Comparison of ENCODE assay signal across 25 cellular contexts in the genomic region with DNA sequence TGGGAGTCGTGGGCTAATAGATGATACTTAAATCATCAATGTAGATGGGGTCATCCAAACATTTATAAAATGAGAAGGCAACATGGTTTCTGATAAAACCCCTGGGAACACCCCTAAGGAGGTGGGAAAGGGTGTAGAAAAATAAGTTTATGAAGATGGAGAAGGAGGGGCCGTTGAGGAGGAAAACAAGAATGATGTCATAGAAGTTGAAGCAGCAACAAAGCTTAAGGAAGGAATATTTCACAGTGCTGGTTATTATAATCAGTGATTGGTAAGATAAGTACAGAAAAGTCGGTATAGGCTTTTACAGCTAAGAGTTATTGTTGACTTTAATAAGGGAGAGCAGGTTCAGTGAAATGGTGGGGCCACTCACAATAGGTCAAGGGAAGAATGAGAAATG.
"Had no signal": no experiment of that assay in that cellular context is flagged by ENCODE, and none has a peak within 500 bp of the region (broad histone marks: within the 10 kb centered on the region; RNA-seq: fewer than 3 reads in every experiment).

No MANE protein-coding gene starts in this region.

- H3K27ac Mint-ChIP-seq: memory B cell; naive thymus-derived CD4-positive, alpha-beta T cell; natural killer cell treated with Interleukin-12 subunit alpha and Interleukin-12 subunit beta and Interleukin-15 and Interleukin-18, amount 100 ng/mL, for 72 hours; stimulated activated effector memory CD8-positive, alpha-beta T cell treated with anti-CD3 and anti-CD28 coated beads, Interleukin-12 subunit alpha, Interleukin-12 subunit beta, amount 100 ng/mL, for 72 hours; stimulated activated naive CD8-positive, alpha-beta T cell treated with anti-CD3 and anti-CD28 coated beads, Interleukin-15, Interleukin-2, amounts not matched to agents 100 ng/mL and 50 ng/mL, for 24 hours had no signal

- DNase-seq: islet precursor cell; left ventricle myocardium inferior; midbrain; mucosa of descending colon; naive thymus-derived CD4-positive, alpha-beta T cell; ovary; retina; right cardiac atrium; sigmoid colon; small intestine; spleen; stimulated activated CD4-positive, alpha-beta T cell treated with anti-CD3 and anti-CD28 coated beads, Interleukin-4, amount 100 ng/mL, for 24 hours; stimulated activated naive CD4-positive, alpha-beta T cell; tibial artery; trophoblast cell; upper lobe of right lung had no signal

- H3K4me1 ChIP-seq: prostate gland, sigmoid colon, spleen, suprapubic skin, upper lobe of right lung had no signal

- H3K36me3 ChIP-seq: left ventricle myocardium inferior, ovary, prostate gland, sigmoid colon, spleen, suprapubic skin, thoracic aorta, tibial artery, upper lobe of right lung had no signal

- H3K4me1 Mint-ChIP-seq: memory B cell; naive thymus-derived CD4-positive, alpha-beta T cell; stimulated activated effector memory CD8-positive, alpha-beta T cell treated with anti-CD3 and anti-CD28 coated beads, Interleukin-12 subunit alpha, Interleukin-12 subunit beta, amount 100 ng/mL, for 72 hours had no signal

- H3K27ac ChIP-seq: hepatocyte, left ventricle myocardium inferior, ovary, prostate gland, sigmoid colon, spleen, suprapubic skin, thoracic aorta, tibial artery, upper lobe of right lung had no signal

- H3K4me3 ChIP-seq: hepatocyte, left ventricle myocardium inferior, lung, mucosa of descending colon, ovary, prostate gland, sigmoid colon, spleen, suprapubic skin, thoracic aorta, tibial artery, upper lobe of right lung had no signal

- H3K9me3 ChIP-seq: left ventricle myocardium inferior, mucosa of descending colon, ovary, prostate gland, sigmoid colon, spleen, suprapubic skin, thoracic aorta, tibial artery, upper lobe of right lung had no signal

- H3K27me3 Mint-ChIP-seq: stimulated activated naive CD8-positive, alpha-beta T cell treated with anti-CD3 and anti-CD28 coated beads, Interleukin-15, Interleukin-2, amounts not matched to agents 100 ng/mL and 50 ng/mL, for 24 hours had no signal

- H3K4me3 Mint-ChIP-seq: memory B cell; naive thymus-derived CD4-positive, alpha-beta T cell; natural killer cell treated with Interleukin-12 subunit alpha and Interleukin-12 subunit beta and Interleukin-15 and Interleukin-18, amount 100 ng/mL, for 72 hours; stimulated activated effector memory CD8-positive, alpha-beta T cell treated with anti-CD3 and anti-CD28 coated beads, Interleukin-12 subunit alpha, Interleukin-12 subunit beta, amount 100 ng/mL, for 72 hours; stimulated activated naive CD8-positive, alpha-beta T cell treated with anti-CD3 and anti-CD28 coated beads, Interleukin-15, Interleukin-2, amounts not matched to agents 100 ng/mL and 50 ng/mL, for 24 hours had no signal

- H3K9me3 Mint-ChIP-seq: memory B cell; naive thymus-derived CD4-positive, alpha-beta T cell; natural killer cell treated with Interleukin-12 subunit alpha and Interleukin-12 subunit beta and Interleukin-15 and Interleukin-18, amount 100 ng/mL, for 72 hours; stimulated activated effector memory CD8-positive, alpha-beta T cell treated with anti-CD3 and anti-CD28 coated beads, Interleukin-12 subunit alpha, Interleukin-12 subunit beta, amount 100 ng/mL, for 72 hours; stimulated activated naive CD8-positive, alpha-beta T cell treated with anti-CD3 and anti-CD28 coated beads, Interleukin-15, Interleukin-2, amounts not matched to agents 100 ng/mL and 50 ng/mL, for 24 hours had no signal

- ATAC-seq: mucosa of descending colon; naive thymus-derived CD4-positive, alpha-beta T cell; natural killer cell treated with Interleukin-12 subunit alpha and Interleukin-12 subunit beta and Interleukin-15 and Interleukin-18, amount 100 ng/mL, for 72 hours; right cardiac atrium; stimulated activated effector memory CD8-positive, alpha-beta T cell treated with anti-CD3 and anti-CD28 coated beads, Interleukin-12 subunit alpha, Interleukin-12 subunit beta, amount 100 ng/mL, for 72 hours; upper lobe of right lung had no signal

- H3K36me3 Mint-ChIP-seq: memory B cell; natural killer cell treated with Interleukin-12 subunit alpha and Interleukin-12 subunit beta and Interleukin-15 and Interleukin-18, amount 100 ng/mL, for 72 hours; stimulated activated effector memory CD8-positive, alpha-beta T cell treated with anti-CD3 and anti-CD28 coated beads, Interleukin-12 subunit alpha, Interleukin-12 subunit beta, amount 100 ng/mL, for 72 hours had no signal
